Comparison of ENCODE assay signal across 14 cellular contexts in genomic region chr18:10354241-10354811, GRCh38.
A peak's percentile ranks its signal among the peaks of the same experiment; 100 is the strongest.
DNase-seq lines count a peak whose midpoint lies in the region; ATAC-seq and TF ChIP-seq lines count a peak whose summit lies in the region.
"Had no signal": no experiment of that assay in that cellular context is flagged by ENCODE, and none has a peak within 500 bp of the region (broad histone marks: within the 10 kb centered on the region; RNA-seq: fewer than 3 reads in every experiment).

No MANE protein-coding gene starts in this region.

- WGBS in body of pancreas, 2 donors, result 36 to 71% methylated on average over 1 of the region's 1 CpG

- H3K4me3 ChIP-seq in body of pancreas (no peak overlapping the region), skin epidermis (no peak overlapping the region)
- H3K4me3 ChIP-seq: BLaER1 had no signal

- intact Hi-C loops in body of pancreas (cut with DNase I), result no loop called here

- H3K27ac ChIP-seq in body of pancreas (peak overlapping the region in 2 of 4 donors; percentile 38 to 58), skin epidermis (peak overlapping the region in 17 of 21 experiments; percentile 2 to 83 (median 47))
- H3K27ac ChIP-seq: BLaER1 had no signal

- ATAC-seq in body of pancreas, result peak; percentile 74
- ATAC-seq in GM18502 (IDR thresholded peaks at IDR 0.05; ENCODE audit: poor library complexity, unreplicated experiment), result no peak
- ATAC-seq in left lobe of liver, result no peak
- ATAC-seq: activated T-helper 17 cell treated with anti-CD3 and anti-CD28 coated beads, Interleukin-2, amount 50 U/mL, for 72 hours had no signal

- DNase-seq in G401 (ENCODE audit: low spot score), result peak; percentile 35
- DNase-seq in body of pancreas, result peak in 1 of 4 donors; percentile 18
- peak; percentile 54 to 76 for DNase-seq in hippocampal formation (lab: John Stamatoyannopoulos, UW)
- DNase-seq in DMS 273 treated with DMSO at 0.1 percent for 48 hours (lab: John Stamatoyannopoulos, UW), result no peak
- no peak for DNase-seq in left lobe of liver (ENCODE audit: low spot score)
- no peak for DNase-seq in DMS53 treated with DMSO at 0.1 percent for 48 hours (lab: John Stamatoyannopoulos, UW; ENCODE audit: unreplicated experiment)
- DNase-seq: activated CD4-positive, CD25-positive, alpha-beta regulatory T cell treated with anti-CD3 and anti-CD28 coated beads, Interleukin-2, amount 50 U/mL, for 72 hours; central memory CD4-positive, alpha-beta T cell; NCI-H1436 treated with DMSO at 0.1 percent for 48 hours; SW 1271 had no signal

- TF ChIP-seq POLR2A in body of pancreas (IDR thresholded peaks at IDR 0.05), result no peak

- no peaks in the 10 kb centered on the region for H3K36me3 ChIP-seq in body of pancreas (replicated peaks in 1 of 2; ENCODE audit: insufficient read depth in 1 of 2, low read depth in 2 of 2)

- peaks cover 10% of the 10 kb centered on the region for H3K4me1 ChIP-seq in body of pancreas

- no peaks in the 10 kb centered on the region for H3K9me3 ChIP-seq in body of pancreas

- TF ChIP-seq CTCF in body of pancreas (IDR thresholded peaks at IDR 0.05), result no peak

- no peaks in the 10 kb centered on the region for H3K27me3 ChIP-seq in body of pancreas
- H3K27me3 ChIP-seq: BLaER1 had no signal

- in situ Hi-C loops in G401 (cut with HindIII; ENCODE audit: low sequenced_read_pairs), result no loop called here

Comparison
In these comparisons a context has a peak if more than half of its experiments do, and no peak if none do; other contexts are left out.
1. DNase-seq: peak in G401 (single experiment) and hippocampal formation (2 of 2); none in DMS 273 treated with DMSO at 0.1 percent for 48 hours (single experiment), left lobe of liver (single experiment) and DMS53 treated with DMSO at 0.1 percent for 48 hours (single experiment).